Comparison of ENCODE assay signal across 8 cellular contexts in genomic region chr9:98944130-98945074, GRCh38. TPM values are rescaled to one million over a fixed set of nuclear protein-coding genes. Genes with fewer than 3 reads are reported as not detected.
DNase-seq lines count a peak whose midpoint lies in the region; ATAC-seq and TF ChIP-seq lines count a peak whose summit lies in the region.

No MANE protein-coding gene starts in this region.

- H3K27me3 Mint-ChIP-seq in activated CD4-positive, alpha-beta T cell treated with anti-CD3 and anti-CD28 coated beads, Interleukin-2, amount 10 ng/mL, durations not matched to agents 7 days and 5 days: peaks cover 76% of the 10 kb centered on the region

- no peak for ATAC-seq in left colon
- no peak for ATAC-seq in GM18870 (IDR thresholded peaks at IDR 0.05; ENCODE audit: unreplicated experiment)

- no peak for TF ChIP-seq CTCF in ascending aorta (IDR thresholded peaks at IDR 0.05)
- no peak for TF ChIP-seq CTCF in thyroid gland (IDR thresholded peaks at IDR 0.05)

- no peak for TF ChIP-seq POLR2A in thyroid gland (IDR thresholded peaks at IDR 0.05)

- no peaks in the 10 kb centered on the region for H3K9me3 ChIP-seq in ascending aorta
- no peaks in the 10 kb centered on the region for H3K9me3 ChIP-seq in thyroid gland

- H3K36me3 ChIP-seq in ascending aorta (no peaks in the 10 kb centered on the region), thyroid gland (no peaks in the 10 kb centered on the region)

- no peaks in the 10 kb centered on the region for H3K9me3 Mint-ChIP-seq in activated CD4-positive, alpha-beta T cell treated with anti-CD3 and anti-CD28 coated beads, Interleukin-2, amount 10 ng/mL, durations not matched to agents 7 days and 5 days

- H3K4me1 ChIP-seq in ascending aorta (peaks cover 0 to 4% of the 10 kb centered on the region in 2 donors), thyroid gland (peaks cover 0 to 10% of the 10 kb centered on the region in 2 donors)

- DNase-seq in activated CD4-positive, alpha-beta T cell treated with anti-CD3 and anti-CD28 coated beads, Interleukin-2, amount 10 ng/mL, durations not matched to agents 7 days and 5 days: no peak
- no peak for DNase-seq in activated CD4-positive, alpha-beta T cell treated with anti-CD3 and anti-CD28 coated beads for 1 hour
- DNase-seq in ascending aorta (ENCODE audit: low spot score in 2 of 2) (no peak), left colon (peak; percentile 23 to 38), thyroid gland (no peak), NCI-H226 (no peak)
- no peak for DNase-seq in NK-92 treated with Interleukin-12 subunit alpha and Interleukin-12 subunit beta, amount 100 ng/mL, for 24 hours (lab: John Stamatoyannopoulos, UW)

- POLR2A ChIA-PET in activated CD4-positive, alpha-beta T cell treated with anti-CD3 and anti-CD28 coated beads, Interleukin-2, amount 10 ng/mL, durations not matched to agents 7 days and 5 days (lab: Charles Lee): interaction anchor here (1.1 kb wide), 1 partner anchor 9 kb away, joined by 3 read pairs; no protein-coding TSS in a partner anchor

- H3K4me3 Mint-ChIP-seq in activated CD4-positive, alpha-beta T cell treated with anti-CD3 and anti-CD28 coated beads, Interleukin-2, amount 10 ng/mL, durations not matched to agents 7 days and 5 days: peak overlapping the region; percentile 52

- no peaks in the 10 kb centered on the region for H3K27me3 ChIP-seq in ascending aorta
- peaks cover 9% of the 10 kb centered on the region for H3K27me3 ChIP-seq in thyroid gland

- intact Hi-C loops in ascending aorta (cut with DNase I): no loop called here
- intact Hi-C loops in left colon (cut with DNase I, micrococcal nuclease): no loop called here
- intact Hi-C loops in thyroid gland (cut with DNase I): no loop called here

- H3K36me3 Mint-ChIP-seq in activated CD4-positive, alpha-beta T cell treated with anti-CD3 and anti-CD28 coated beads, Interleukin-2, amount 10 ng/mL, durations not matched to agents 7 days and 5 days (ENCODE audit: low read depth): no peaks in the 10 kb centered on the region

- CTCF ChIA-PET in activated CD4-positive, alpha-beta T cell treated with anti-CD3 and anti-CD28 coated beads, Interleukin-2, amount 10 ng/mL, durations not matched to agents 7 days and 5 days (lab: Charles Lee): no interaction called here

- WGBS in thyroid gland, 2 donors: 14 to 20% methylated on average over 22 to 38 of the region's 49 CpGs

- peaks cover 21% of the 10 kb centered on the region for H3K4me1 Mint-ChIP-seq in activated CD4-positive, alpha-beta T cell treated with anti-CD3 and anti-CD28 coated beads, Interleukin-2, amount 10 ng/mL, durations not matched to agents 7 days and 5 days

- peak overlapping the region; percentile 1 to 34 for H3K27ac ChIP-seq in ascending aorta
- H3K27ac ChIP-seq in thyroid gland: peak overlapping the region in 2 of 3 donors; percentile 46 to 71

- no peak overlapping the region for H3K27ac Mint-ChIP-seq in activated CD4-positive, alpha-beta T cell treated with anti-CD3 and anti-CD28 coated beads, Interleukin-2, amount 10 ng/mL, durations not matched to agents 7 days and 5 days

- H3K4me3 ChIP-seq in ascending aorta: peak overlapping the region; percentile 52 to 66
- H3K4me3 ChIP-seq in thyroid gland (replicated peaks in 1 of 3): peak overlapping the region in 1 of 3 donors; percentile 27

RNA-seq across cellular contexts. Expression of gene COL15A1, which starts 0.7 kb away (rescaled TPM):
- total RNA-seq in activated CD4-positive, alpha-beta T cell treated with anti-CD3 and anti-CD28 coated beads, Interleukin-2, amount 10 ng/mL, durations not matched to agents 7 days and 5 days: under 1 TPM; 0.07 to 0.12 TPM
- total RNA-seq in ascending aorta (58.6 TPM), left colon (1 to 10 TPM; 2.4 to 9.5 TPM), thyroid gland (10 to 100 TPM in 3 of 4 donors, 1 to 10 TPM in 1; 8.0 to 15.2 (median 12.8) TPM)

Comparison
In these comparisons a context has a peak if more than half of its experiments do, and no peak if none do; other contexts are left out.
1. DNase-seq: peak in left colon (2 of 2); none in activated CD4-positive, alpha-beta T cell treated with anti-CD3 and anti-CD28 coated beads, Interleukin-2, amount 10 ng/mL, durations not matched to agents 7 days and 5 days (single experiment), activated CD4-positive, alpha-beta T cell treated with anti-CD3 and anti-CD28 coated beads for 1 hour (single experiment), ascending aorta (0 of 2), thyroid gland (0 of 2), NCI-H226 (single experiment) and NK-92 treated with Interleukin-12 subunit alpha and Interleukin-12 subunit beta, amount 100 ng/mL, for 24 hours (single experiment).